ENCODE assay signal across 16 cellular contexts in the genomic region with DNA sequence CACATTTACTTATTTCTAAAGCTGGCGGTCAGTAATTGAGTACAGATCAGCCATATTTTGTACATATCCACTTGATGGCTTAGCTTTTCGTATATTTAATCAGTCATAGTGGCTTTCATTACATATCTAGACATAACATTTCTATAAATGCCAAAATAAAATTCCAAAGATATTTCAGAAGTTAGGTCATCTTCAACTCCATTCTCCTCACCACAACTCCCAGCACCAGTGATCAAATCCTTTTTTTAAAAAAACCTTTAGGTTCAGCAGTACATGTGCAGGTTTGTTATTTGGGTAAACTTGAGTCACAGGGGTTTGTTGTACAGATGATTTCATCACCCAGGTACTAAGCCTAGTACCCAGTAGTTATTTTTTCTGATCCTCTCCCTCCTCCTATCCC. TPM values are rescaled to one million over a fixed set of nuclear protein-coding genes. Genes with fewer than 3 reads are reported as not detected.
A peak's percentile ranks its signal among the peaks of the same experiment; 100 is the strongest.
DNase-seq lines count a peak whose midpoint lies in the region; ATAC-seq and TF ChIP-seq lines count a peak whose summit lies in the region.
"Had no signal": no experiment of that assay in that cellular context is flagged by ENCODE, and none has a peak within 500 bp of the region (broad histone marks: within the 10 kb centered on the region; RNA-seq: fewer than 3 reads in every experiment).

No MANE protein-coding gene starts in this region.

- no peak overlapping the region for H3K27ac Mint-ChIP-seq in activated T-cell treated with anti-CD3 and anti-CD28 coated beads, Interleukin-2, amount 50 U/mL, for 24 hours
- H3K27ac Mint-ChIP-seq: activated naive CD8-positive, alpha-beta T cell treated with anti-CD3 and anti-CD28 coated beads, Interleukin-2, amount 10 ng/mL, durations not matched to agents 7 days and 5 days; CD4-positive, alpha-beta T cell; WTC11 had no signal

- H3K27me3 Mint-ChIP-seq in activated T-cell treated with anti-CD3 and anti-CD28 coated beads, Interleukin-2, amount 50 U/mL, for 24 hours, result no peaks in the 10 kb centered on the region
- H3K27me3 Mint-ChIP-seq: activated naive CD8-positive, alpha-beta T cell treated with anti-CD3 and anti-CD28 coated beads, Interleukin-2, amount 10 ng/mL, durations not matched to agents 7 days and 5 days; CD4-positive, alpha-beta T cell had no signal

- H3K4me3 Mint-ChIP-seq in activated T-cell treated with anti-CD3 and anti-CD28 coated beads, Interleukin-2, amount 50 U/mL, for 24 hours, result no peak overlapping the region
- H3K4me3 Mint-ChIP-seq: activated naive CD8-positive, alpha-beta T cell treated with anti-CD3 and anti-CD28 coated beads, Interleukin-2, amount 10 ng/mL, durations not matched to agents 7 days and 5 days; CD4-positive, alpha-beta T cell; WTC11 had no signal

- TF ChIP-seq CTCF in BJ (IDR thresholded peaks at IDR 0.05; ENCODE audit: insufficient read depth, low read depth, low read length), result no peak
- TF ChIP-seq CTCF in cardiac fibroblast (IDR thresholded peaks at IDR 0.05; ENCODE audit: low read depth, low read length), result no peak
- TF ChIP-seq CTCF in dorsolateral prefrontal cortex (IDR thresholded peaks at IDR 0.05 in 54 of 56, conservative IDR thresholded peaks at IDR 0.05 in 2 of 56; ENCODE audit: low read depth in 1 of 56, partially characterized antibody in 56 of 56), result no peak

- H3K4me1 Mint-ChIP-seq in activated T-cell treated with anti-CD3 and anti-CD28 coated beads, Interleukin-2, amount 50 U/mL, for 24 hours (ENCODE audit: low read depth), result peaks cover 10% of the 10 kb centered on the region

- H3K27ac ChIP-seq in dorsolateral prefrontal cortex, result no peak overlapping the region
- H3K27ac ChIP-seq: transverse colon had no signal

- H3K9me3 Mint-ChIP-seq in activated T-cell treated with anti-CD3 and anti-CD28 coated beads, Interleukin-2, amount 50 U/mL, for 24 hours, result no peaks in the 10 kb centered on the region
- H3K9me3 Mint-ChIP-seq: activated naive CD8-positive, alpha-beta T cell treated with anti-CD3 and anti-CD28 coated beads, Interleukin-2, amount 10 ng/mL, durations not matched to agents 7 days and 5 days; CD4-positive, alpha-beta T cell; WTC11 had no signal

- no peak for ATAC-seq in HG02588 (IDR thresholded peaks at IDR 0.05; ENCODE audit: unreplicated experiment)
- ATAC-seq: WTC11 had no signal

- DNase-seq in BJ (ENCODE audit: low read depth), result peak; percentile 11
- DNase-seq in M059J (ENCODE audit: low read depth), result peak; percentile 61
- DNase-seq in cardiac fibroblast (ENCODE audit: low read depth in 2 of 2), result peak; percentile 39 to 68
- DNase-seq in kidney glomerular epithelial cell (lab: John Stamatoyannopoulos, UW), result peak; percentile 29
- DNase-seq in NCI-H748 treated with DMSO at 0.1 percent for 48 hours (lab: John Stamatoyannopoulos, UW), result no peak
- DNase-seq in activated T-cell treated with anti-CD3 and anti-CD28 coated beads, Interleukin-2, amount 50 U/mL, for 24 hours, result no peak
- no peak for DNase-seq in dorsolateral prefrontal cortex
- DNase-seq: activated naive CD8-positive, alpha-beta T cell treated with anti-CD3 and anti-CD28 coated beads, Interleukin-2, amount 10 ng/mL, durations not matched to agents 7 days and 5 days; CD4-positive, alpha-beta T cell; cortex of kidney; NCI-H1105 treated with DMSO at 0.1 percent for 48 hours; NCI-H2227 treated with DMSO at 0.1 percent for 48 hours; stimulated activated CD8-positive, alpha-beta memory T cell treated with anti-CD3 and anti-CD28 coated beads, Interleukin-4, amount 100 ng/mL, for 48 hours; transverse colon had no signal

- H3K36me3 ChIP-seq in BJ (ENCODE audit: control insufficient read depth, insufficient read depth, low read length), result no peaks in the 10 kb centered on the region

- peaks cover 86% of the 10 kb centered on the region for H3K36me3 Mint-ChIP-seq in activated T-cell treated with anti-CD3 and anti-CD28 coated beads, Interleukin-2, amount 50 U/mL, for 24 hours (ENCODE audit: low read depth)
- H3K36me3 Mint-ChIP-seq: WTC11 had no signal

- CTCF ChIA-PET in BJ (lab: Yijun Ruan, JAX), result no interaction called here

- H3K27me3 ChIP-seq in BJ (ENCODE audit: control insufficient read depth, insufficient read depth, low read length) (no peaks in the 10 kb centered on the region), dorsolateral prefrontal cortex (no peaks in the 10 kb centered on the region)
- H3K27me3 ChIP-seq: transverse colon had no signal

- POLR2A ChIA-PET in BJ (lab: Charles Lee), result no interaction called here

- intact Hi-C loops in dorsolateral prefrontal cortex (cut with DNase I), result no loop called here

- H3K4me3 ChIP-seq in BJ (ENCODE audit: low read depth, low read length) (no peak overlapping the region), cardiac fibroblast (replicated peaks in 1 of 2; ENCODE audit: low read depth in 2 of 2, low read length in 2 of 2) (no peak overlapping the region), dorsolateral prefrontal cortex (no peak overlapping the region)
- H3K4me3 ChIP-seq: transverse colon had no signal

RNA-seq across cellular contexts. Expression of gene GNG4, which starts 53.9 kb away (rescaled TPM):
- 0.09 and 0.12 TPM in 2 replicates for polyA plus RNA-seq in BJ (2011; rRNA removed)
- polyA minus RNA-seq in BJ (2011; rRNA and poly(A)+ RNA removed), result 0.10 TPM in 1 of 2 replicates, not detected in the other
- 0.32 and 0.52 TPM in 2 replicates for total RNA-seq in M059J (2014; rRNA removed; shearing (Covaris generic))
- 10 to 100 TPM in 118 of 120 experiments, 1 to 10 TPM in 2; 8.3 to 34.2 (median 19.1) TPM for total RNA-seq in dorsolateral prefrontal cortex
- total RNA-seq: activated naive CD8-positive, alpha-beta T cell treated with anti-CD3 and anti-CD28 coated beads, Interleukin-2, amount 10 ng/mL, durations not matched to agents 7 days and 5 days; CD4-positive, alpha-beta T cell had no signal

Comparison
In these comparisons a context has a peak if more than half of its experiments do, and no peak if none do; other contexts are left out.
1. DNase-seq: peak in BJ (single experiment), M059J (single experiment), cardiac fibroblast (2 of 2) and kidney glomerular epithelial cell (single experiment); none in NCI-H748 treated with DMSO at 0.1 percent for 48 hours (single experiment), activated T-cell treated with anti-CD3 and anti-CD28 coated beads, Interleukin-2, amount 50 U/mL, for 24 hours (single experiment) and dorsolateral prefrontal cortex (0 of 10).